ENCODE assay signal across 27 cellular contexts in genomic region chr1:181541458-181541857, GRCh38. TPM values are rescaled to one million over a fixed set of nuclear protein-coding genes. Genes with fewer than 3 reads are reported as not detected.
DNase-seq lines count a peak whose midpoint lies in the region; ATAC-seq, FAIRE-seq and TF ChIP-seq lines count a peak whose summit lies in the region.
"Had no signal": no experiment of that assay in that cellular context is flagged by ENCODE, and none has a peak within 500 bp of the region (broad histone marks: within the 10 kb centered on the region; RNA-seq: fewer than 3 reads in every experiment).

No MANE protein-coding gene starts in this region.

- H4K20me1 ChIP-seq in mammary epithelial cell (ENCODE audit: insufficient read depth, low read length): no peaks in the 10 kb centered on the region

- in situ Hi-C loops in mammary epithelial cell (cut with MboI; ENCODE audit: low sequenced_read_pairs in 2 of 2): no loop called here

- no peaks in the 10 kb centered on the region for H3K9me3 ChIP-seq in mammary epithelial cell (replicated peaks; ENCODE audit: insufficient read depth, low read length)
- H3K9me3 ChIP-seq: Caco-2, HAP-1 had no signal

- H3K27me3 ChIP-seq in mammary epithelial cell (ENCODE audit: insufficient read depth, low read length) (no peaks in the 10 kb centered on the region), foreskin keratinocyte (peaks cover 8% of the 10 kb centered on the region)

- peak; percentile 94 for ATAC-seq in foreskin keratinocyte
- no peak for ATAC-seq in activated CD4-positive, CD25-positive, alpha-beta regulatory T cell treated with anti-CD3 and anti-CD28 coated beads, Interleukin-2, amount 50 U/mL, for 24 hours
- ATAC-seq: CD8-positive, alpha-beta T cell had no signal

- intact Hi-C loops in mammary epithelial cell (cut with micrococcal nuclease): no loop called here

- no peak overlapping the region for H3K27ac Mint-ChIP-seq in immature natural killer cell
- H3K27ac Mint-ChIP-seq: CD8-positive, alpha-beta T cell; HFFc6; IgD-negative memory B cell had no signal

- no peak for DNase-seq in D721Med (ENCODE audit: insufficient read length, low spot score)
- DNase-seq in HPDE6-E6E7 (ENCODE audit: extremely low spot score): peak; percentile 63
- DNase-seq in mammary epithelial cell: peak; percentile 75
- DNase-seq in foreskin keratinocyte: peak; percentile 82 to 93
- no peak for DNase-seq in DMS 273 treated with DMSO at 0.1 percent for 48 hours (lab: John Stamatoyannopoulos, UW)
- no peak for DNase-seq in immature natural killer cell
- DNase-seq: C1 segment of cervical spinal cord; Caco-2; CD8-positive, alpha-beta T cell; DMS153; GOT3; HFFc6; NCI-H1048; NCI-H1694; NCI-H2029 treated with DMSO at 0.1 percent for 48 hours; NCI-H2171; NCI-H345; NCI-H510A treated with DMSO at 0.1 percent for 48 hours; NCI-H748 treated with DMSO at 0.1 percent for 48 hours; RPMI8226; SIG-M5 had no signal

- H3K4me3 ChIP-seq in mammary epithelial cell (replicated peaks in 1 of 3; ENCODE audit: insufficient read depth in 1 of 3, low read depth in 2 of 3, low read length in 3 of 3): no peak overlapping the region
- H3K4me3 ChIP-seq: HAP-1, SK-N-MC had no signal

- H3K4me1 ChIP-seq in mammary epithelial cell (ENCODE audit: insufficient read depth, low read length): peaks cover 26% of the 10 kb centered on the region
- H3K4me1 ChIP-seq in foreskin keratinocyte: peaks cover 23% of the 10 kb centered on the region
- H3K4me1 ChIP-seq: Caco-2, HAP-1 had no signal

- peaks cover 0 to 7% (median 2%) of the 10 kb centered on the region in 6 donors for H3K9me3 Mint-ChIP-seq in immature natural killer cell
- H3K9me3 Mint-ChIP-seq: CD8-positive, alpha-beta T cell had no signal

- peak overlapping the region; percentile 75 for H2AFZ ChIP-seq in mammary epithelial cell (ENCODE audit: low read depth, low read length)

- TF ChIP-seq CTCF in D721Med (IDR thresholded peaks at IDR 0.05; ENCODE audit: insufficient read depth, missing control alignments) (no peak), mammary epithelial cell (conservative IDR thresholded peaks at IDR 0.05 in 1 of 2, IDR thresholded peaks at IDR 0.05 in 1 of 2; ENCODE audit: extremely low read depth in 1 of 2, insufficient read depth in 1 of 2, low read depth in 1 of 2, low read length in 2 of 2) (no peak), foreskin keratinocyte (conservative IDR thresholded peaks at IDR 0.05) (no peak)

- H3K79me2 ChIP-seq in mammary epithelial cell (ENCODE audit: insufficient read depth, low read length): no peaks in the 10 kb centered on the region

- H3K36me3 ChIP-seq in mammary epithelial cell (ENCODE audit: insufficient read depth, low read length): no peaks in the 10 kb centered on the region
- H3K36me3 ChIP-seq: HAP-1 had no signal

- H3K4me2 ChIP-seq in mammary epithelial cell (ENCODE audit: insufficient read depth, low read depth, low read length): peak overlapping the region; percentile 54
- H3K4me2 ChIP-seq: KMS-11 had no signal

- H3K36me3 Mint-ChIP-seq in immature natural killer cell: no peaks in the 10 kb centered on the region
- H3K36me3 Mint-ChIP-seq: CD8-positive, alpha-beta T cell had no signal

- H3K27me3 Mint-ChIP-seq in immature natural killer cell (ENCODE audit: low read depth in 3 of 3): peaks cover 0 to 6% (median 2%) of the 10 kb centered on the region in 3 donors

- peak; percentile 89 for FAIRE-seq in D721Med (lab: Jason Lieb, UNC)

- H3K4me3 Mint-ChIP-seq in immature natural killer cell: no peak overlapping the region
- H3K4me3 Mint-ChIP-seq: CD8-positive, alpha-beta T cell; HFFc6; IgD-negative memory B cell had no signal

- no TSS peak for BruUV-seq in mammary epithelial cell (replicated peaks; lab: Mats Ljungman, UMichigan)

- 28% methylated on average over 5 of the region's 5 CpGs for WGBS in mammary epithelial cell (ENCODE audit: low coverage, missing lambda C conversion rate)

- dilution Hi-C loops in mammary epithelial cell (cut with HindIII; ENCODE audit: low sequenced_read_pairs): no loop called here

- H3K9ac ChIP-seq in mammary epithelial cell (ENCODE audit: insufficient read depth, low read length): no peak overlapping the region
- H3K9ac ChIP-seq: KMS-11 had no signal

- peak overlapping the region; percentile 35 for H3K27ac ChIP-seq in mammary epithelial cell (ENCODE audit: insufficient read depth, low read depth, low read length)
- H3K27ac ChIP-seq in foreskin keratinocyte: peak overlapping the region; percentile 88
- H3K27ac ChIP-seq: KMS-11, SK-N-MC had no signal

- CTCF ChIA-PET in mammary epithelial cell (lab: Charles Lee; ENCODE audit: low non-redundant PET): interaction anchor here (0.6 kb wide), 1 partner anchor 291 kb away, joined by 4 read pairs; no protein-coding TSS in a partner anchor

- H3K4me1 Mint-ChIP-seq in immature natural killer cell: no peaks in the 10 kb centered on the region

RNA-seq across cellular contexts. Expression of gene CACNA1E, which starts 58.1 kb away (rescaled TPM):
- not detected for total RNA-seq in mammary epithelial cell
- not detected for polyA plus RNA-seq in mammary epithelial cell
- not detected for polyA minus RNA-seq in mammary epithelial cell
- total RNA-seq in foreskin keratinocyte: not detected in 2 replicates
- not detected in 2 replicates for polyA plus RNA-seq in foreskin keratinocyte
- not detected for polyA plus RNA-seq in immature natural killer cell
- total RNA-seq: A673; CD8-positive, alpha-beta T cell; HFFc6 had no signal

Comparison
In these comparisons a context has a peak if more than half of its experiments do, and no peak if none do; other contexts are left out.
1. DNase-seq: peak in HPDE6-E6E7 (single experiment), mammary epithelial cell (single experiment) and foreskin keratinocyte (2 of 2); none in D721Med (single experiment), DMS 273 treated with DMSO at 0.1 percent for 48 hours (single experiment) and immature natural killer cell (0 of 3).